ENCODE assay signal across 8 cellular contexts in the genomic region with DNA sequence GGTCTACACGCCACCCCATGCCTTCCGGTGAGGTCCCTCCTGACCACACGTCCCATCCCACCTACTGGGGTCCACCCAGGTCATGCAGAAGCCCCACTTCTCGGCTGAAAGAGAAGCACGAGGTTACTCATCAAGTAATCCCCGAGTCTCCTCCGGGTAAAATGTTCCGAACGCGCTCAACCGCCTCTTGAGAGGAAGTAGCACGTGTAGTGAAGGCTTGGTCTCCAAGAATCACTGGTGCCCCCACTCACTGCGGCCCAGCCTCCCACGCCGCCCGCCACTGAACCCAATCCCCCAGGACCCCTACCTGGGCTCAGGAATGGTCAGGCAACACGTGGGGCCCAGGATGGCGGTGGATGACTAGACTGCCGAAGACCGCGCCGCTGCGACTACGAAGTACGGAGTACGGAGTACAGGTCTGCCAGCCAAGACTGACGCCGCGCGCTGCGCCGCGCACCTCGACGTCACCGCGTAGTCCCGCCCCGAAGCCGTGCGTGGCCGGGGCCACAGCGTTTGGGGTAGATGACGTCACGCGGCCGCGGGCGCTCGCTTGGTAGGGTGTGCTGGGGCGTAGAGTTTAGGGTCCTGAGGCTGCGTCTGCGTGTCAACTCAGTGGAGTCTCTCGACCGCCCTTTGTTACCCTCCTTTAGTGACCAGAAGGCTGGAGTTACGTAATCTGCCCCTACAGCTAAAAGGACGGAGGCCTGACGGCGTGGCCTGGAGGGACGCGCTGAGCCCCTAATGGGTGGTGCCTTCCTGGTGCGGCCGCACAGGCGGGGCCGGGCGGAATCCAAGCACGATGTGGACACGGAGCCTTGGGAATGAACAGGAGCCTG. TPM values are rescaled to one million over a fixed set of nuclear protein-coding genes. Genes with fewer than 3 reads are reported as not detected.
DNase-seq lines count a peak whose midpoint lies in the region; FAIRE-seq and TF ChIP-seq lines count a peak whose summit lies in the region.

No MANE protein-coding gene starts in this region.

- 0% methylated on average over 12 of the region's 68 CpGs for WGBS in suprapubic skin

- no peaks in the 10 kb centered on the region for H3K9me3 Mint-ChIP-seq in activated naive CD4-positive, alpha-beta T cell treated with anti-CD3 and anti-CD28 coated beads, Interleukin-2, amount 10 ng/mL, durations not matched to agents 7 days and 5 days

- H3K36me3 Mint-ChIP-seq in activated naive CD4-positive, alpha-beta T cell treated with anti-CD3 and anti-CD28 coated beads, Interleukin-2, amount 10 ng/mL, durations not matched to agents 7 days and 5 days: peaks cover 48% of the 10 kb centered on the region

- H3K4me3 Mint-ChIP-seq in activated naive CD4-positive, alpha-beta T cell treated with anti-CD3 and anti-CD28 coated beads, Interleukin-2, amount 10 ng/mL, durations not matched to agents 7 days and 5 days: peak overlapping the region; percentile 94

- peaks cover 49% of the 10 kb centered on the region for H3K36me3 ChIP-seq in HAP-1 (replicated peaks)
- peaks cover 47% of the 10 kb centered on the region for H3K36me3 ChIP-seq in MG63
- H3K36me3 ChIP-seq in SJSA1: peaks cover 47% of the 10 kb centered on the region
- peaks cover 32% of the 10 kb centered on the region for H3K36me3 ChIP-seq in suprapubic skin

- FAIRE-seq in G401.6 (lab: Jason Lieb, UNC): peak; percentile 19

- H3K4me3 ChIP-seq in HAP-1 (peak overlapping the region; percentile 98), MG63 (peak overlapping the region; percentile 88), SJSA1 (peak overlapping the region; percentile 56), suprapubic skin (peak overlapping the region; percentile 65)

- H3K4me1 ChIP-seq in HAP-1 (peaks cover 20% of the 10 kb centered on the region), SJSA1 (replicated peaks) (peaks cover 37% of the 10 kb centered on the region), suprapubic skin (peaks cover 48% of the 10 kb centered on the region)

- no peak for TF ChIP-seq EP300 in suprapubic skin (IDR thresholded peaks at IDR 0.05)

- DNase-seq in HAP-1 (ENCODE audit: low spot score in 2 of 2): peak; percentile 91 to 97
- peak; percentile 95 for DNase-seq in MG63
- peak; percentile 95 for DNase-seq in SJSA1 (ENCODE audit: low read depth in 1 of 2, low spot score in 2 of 2)
- peak; percentile 97 for DNase-seq in activated naive CD4-positive, alpha-beta T cell treated with anti-CD3 and anti-CD28 coated beads, Interleukin-2, amount 10 ng/mL, durations not matched to agents 7 days and 5 days
- peak; percentile 85 for DNase-seq in globus pallidus (ENCODE audit: low spot score)
- DNase-seq in nucleus accumbens (lab: John Stamatoyannopoulos, UW): peak; percentile 46 to 95 (median 82)
- peak; percentile 95 to 96 for DNase-seq in suprapubic skin (ENCODE audit: low spot score in 2 of 2)

- H3K27ac Mint-ChIP-seq in activated naive CD4-positive, alpha-beta T cell treated with anti-CD3 and anti-CD28 coated beads, Interleukin-2, amount 10 ng/mL, durations not matched to agents 7 days and 5 days: peak overlapping the region; percentile 98

- no peak for TF ChIP-seq CTCF in suprapubic skin (IDR thresholded peaks at IDR 0.05)

- peaks cover 65% of the 10 kb centered on the region for H3K4me1 Mint-ChIP-seq in activated naive CD4-positive, alpha-beta T cell treated with anti-CD3 and anti-CD28 coated beads, Interleukin-2, amount 10 ng/mL, durations not matched to agents 7 days and 5 days

- peak; percentile 89 to 97 for TF ChIP-seq POLR2A in suprapubic skin (IDR thresholded peaks at IDR 0.05)

- CTCF ChIA-PET in activated naive CD4-positive, alpha-beta T cell treated with anti-CD3 and anti-CD28 coated beads, Interleukin-2, amount 10 ng/mL, durations not matched to agents 7 days and 5 days (lab: Charles Lee): interaction anchor here (1.0 to 2.5 kb wide), 7 partner anchors 7 to 43 kb away, joined by 3 to 8 read pairs (median 4); no protein-coding TSS in a partner anchor

- H3K27me3 ChIP-seq in HAP-1 (ENCODE audit: low read depth) (no peaks in the 10 kb centered on the region), MG63 (no peaks in the 10 kb centered on the region), SJSA1 (replicated peaks) (no peaks in the 10 kb centered on the region), suprapubic skin (no peaks in the 10 kb centered on the region)

- H3K27ac ChIP-seq in SJSA1 (peak overlapping the region; percentile 66), suprapubic skin (peak overlapping the region; percentile 93)

- in situ Hi-C loops in HAP-1 (cut with MboI; ENCODE audit: low sequenced_read_pairs): no loop called here

- H3K9me3 ChIP-seq in HAP-1 (no peaks in the 10 kb centered on the region), MG63 (no peaks in the 10 kb centered on the region), SJSA1 (replicated peaks) (no peaks in the 10 kb centered on the region), suprapubic skin (no peaks in the 10 kb centered on the region)

- peaks cover 3% of the 10 kb centered on the region for H3K27me3 Mint-ChIP-seq in activated naive CD4-positive, alpha-beta T cell treated with anti-CD3 and anti-CD28 coated beads, Interleukin-2, amount 10 ng/mL, durations not matched to agents 7 days and 5 days

RNA-seq across cellular contexts. Expression of gene MYO1G, which starts 7.6 kb away (rescaled TPM):
- 0.03 TPM in 1 of 2 replicates, not detected in the other for total RNA-seq in MG63 (2014; rRNA removed; shearing (Covaris generic); ENCODE audit: low replicate concordance)
- 0.11 TPM in 1 of 2 replicates, not detected in the other for total RNA-seq in SJSA1 (2014; rRNA removed; shearing (Covaris generic))
- 1 to 10 TPM in 3 of 4 donors, under 1 TPM in 1; 0.68 to 4.5 (median 1.6) TPM for total RNA-seq in suprapubic skin

RNA-seq across cellular contexts. Expression of gene CCM2, which starts 13.6 kb away (rescaled TPM):
- 43.2 and 50.6 TPM in 2 replicates for total RNA-seq in MG63 (2014; rRNA removed; shearing (Covaris generic); ENCODE audit: low replicate concordance)
- total RNA-seq in SJSA1 (2014; rRNA removed; shearing (Covaris generic)): 35.5 and 64.8 TPM in 2 replicates
- total RNA-seq in suprapubic skin: 10 to 100 TPM; 34.3 to 42.3 (median 35.9) TPM

Comparison
In these comparisons a context has a peak if more than half of its experiments do, and no peak if none do; other contexts are left out.
1. Peak in every context shown above with its lines: DNase-seq, H3K4me3 ChIP-seq and H3K27ac ChIP-seq.